Comparison of ENCODE assay signal across 18 cellular contexts in the genomic region with DNA sequence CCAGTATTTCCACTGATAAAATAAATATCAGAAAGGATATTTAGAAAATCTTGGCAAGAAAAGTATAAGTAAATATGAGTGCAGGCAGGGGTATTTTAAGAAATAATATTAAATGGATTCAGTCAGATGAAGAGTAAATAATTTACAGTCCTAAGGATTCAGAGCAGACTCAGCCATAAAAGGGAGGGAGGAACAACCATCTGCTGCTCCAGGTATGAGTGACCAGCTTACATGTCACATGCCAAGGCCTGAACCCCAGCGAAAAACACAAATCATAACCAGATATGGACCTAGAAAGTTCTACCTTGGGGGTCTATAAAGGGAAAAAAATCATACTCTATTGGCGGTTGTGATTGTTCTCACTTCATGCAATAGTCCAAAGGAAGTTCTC.
A peak's percentile ranks its signal among the peaks of the same experiment; 100 is the strongest.
DNase-seq lines count a peak whose midpoint lies in the region; ATAC-seq, FAIRE-seq and TF ChIP-seq lines count a peak whose summit lies in the region.
"Had no signal": no experiment of that assay in that cellular context is flagged by ENCODE, and none has a peak within 500 bp of the region (broad histone marks: within the 10 kb centered on the region; RNA-seq: fewer than 3 reads in every experiment).

No MANE protein-coding gene starts in this region.

- no peak for TF ChIP-seq CTCF in A549 (IDR thresholded peaks at IDR 0.05)
- TF ChIP-seq CTCF in prostate gland (IDR thresholded peaks at IDR 0.05), result no peak

- no peaks in the 10 kb centered on the region for H3K36me3 ChIP-seq in prostate gland
- H3K36me3 ChIP-seq: brain microvascular endothelial cell, transverse colon had no signal

- H3K4me1 ChIP-seq in A549, result peaks cover 19% of the 10 kb centered on the region; the same call in 1 of the 3 replicates
- no peaks in the 10 kb centered on the region for H3K4me1 ChIP-seq in prostate gland (replicated peaks)
- H3K4me1 ChIP-seq: transverse colon had no signal

- peak overlapping the region; percentile 33; the same call in 2 of the 3 replicates for H3K4me2 ChIP-seq in A549

- POLR2A ChIA-PET in A549 (lab: Yijun Ruan, JAX), result no interaction called here

- no peak for TF ChIP-seq EP300 in A549 (IDR thresholded peaks at IDR 0.05)

- ATAC-seq in A549, result no peak
- ATAC-seq in GM18909 (IDR thresholded peaks at IDR 0.05; ENCODE audit: poor library complexity, unreplicated experiment), result peak; percentile 67
- peak; percentile 39 for ATAC-seq in HG03442 (IDR thresholded peaks at IDR 0.05; ENCODE audit: unreplicated experiment)
- ATAC-seq in GM19035 (IDR thresholded peaks at IDR 0.05; ENCODE audit: unreplicated experiment), result no peak
- ATAC-seq in GM21825 (IDR thresholded peaks at IDR 0.05; ENCODE audit: unreplicated experiment), result no peak
- ATAC-seq: left cardiac atrium; stimulated activated memory B cell treated with anti-CD40 and anti-IgM and Interleukin-4, amounts not matched to agents 10 μg/mL and 1 μg/mL and 100 μg/mL, for 72 hours had no signal

- TF ChIP-seq POLR2A in A549 (IDR thresholded peaks at IDR 0.05; ENCODE audit: low read length), result no peak
- no peak for TF ChIP-seq POLR2A in prostate gland (IDR thresholded peaks at IDR 0.05)

- H3K27me3 ChIP-seq in prostate gland (replicated peaks; ENCODE audit: insufficient read depth), result no peaks in the 10 kb centered on the region
- H3K27me3 ChIP-seq: brain microvascular endothelial cell, transverse colon had no signal

- intact Hi-C loops in prostate gland (cut with DNase I), result loop anchor here (10.0 kb wide), 1 partner anchor 47 kb away; no protein-coding TSS in a partner anchor

- FAIRE-seq in A549 (lab: Jason Lieb, UNC), result peak; percentile 68
- FAIRE-seq: GM12892, small intestine had no signal

- H3K9me3 ChIP-seq in A549 (no peaks in the 10 kb centered on the region), prostate gland (no peaks in the 10 kb centered on the region)
- H3K9me3 ChIP-seq: transverse colon had no signal

- 36% methylated on average over 2 of the region's 2 CpGs for WGBS in A549 (ENCODE audit: missing lambda C conversion rate)
- WGBS in prostate gland, result 21% methylated on average over 2 of the region's 2 CpGs

- H3K4me3 ChIP-seq in A549 (no peak overlapping the region), prostate gland (no peak overlapping the region)
- H3K4me3 ChIP-seq: dorsolateral prefrontal cortex, transverse colon had no signal

- H3K27ac ChIP-seq in A549, result no peak overlapping the region
- H3K27ac ChIP-seq in prostate gland, result peak overlapping the region in 1 of 2 donors; percentile 5
- H3K27ac ChIP-seq: brain microvascular endothelial cell, dorsolateral prefrontal cortex, transverse colon had no signal

- CTCF ChIA-PET in A549 (lab: Yijun Ruan, JAX), result interaction anchor here (0.6 kb wide), 1 partner anchor 266 kb away, joined by 3 read pairs; no protein-coding TSS in a partner anchor

- DNase-seq in A549 (ENCODE audit: low read depth in 1 of 2, low spot score in 1 of 2) (no peak), glomerular visceral epithelial cell (ENCODE audit: extremely low spot score) (peak; percentile 50), MV-4-11 (lab: John Stamatoyannopoulos, UW) (no peak), prostate gland (ENCODE audit: low spot score) (no peak)
- DNase-seq: activated CD4-positive, alpha-beta T cell treated with anti-CD3 and anti-CD28 coated beads for 48 hours; brain microvascular endothelial cell; CD8-positive, alpha-beta memory T cell; dorsolateral prefrontal cortex; GOT3; left cardiac atrium; small intestine; transverse colon had no signal

- no peak for TF ChIP-seq RAD21 in A549 (conservative IDR thresholded peaks at IDR 0.05 in 1 of 2, IDR thresholded peaks at IDR 0.05 in 1 of 2)

TF ChIP-seq in A549, 52 proteins besides CTCF, POLR2A, EP300 and RAD21:
- TF ChIP-seq, protein P1, sequence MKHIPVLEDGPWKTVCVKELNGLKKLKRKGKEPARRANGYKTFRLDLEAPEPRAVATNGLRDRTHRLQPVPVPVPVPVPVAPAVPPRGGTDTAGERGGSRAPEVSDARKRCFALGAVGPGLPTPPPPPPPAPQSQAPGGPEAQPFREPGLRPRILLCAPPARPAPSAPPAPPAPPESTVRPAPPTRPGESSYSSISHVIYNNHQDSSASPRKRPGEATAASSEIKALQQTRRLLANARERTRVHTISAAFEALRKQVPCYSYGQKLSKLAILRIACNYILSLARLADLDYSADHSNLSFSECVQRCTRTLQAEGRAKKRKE (CRISPR knock-in tag; IDR thresholded peaks at IDR 0.05; ENCODE audit: low read depth), result no peak
- TF ChIP-seq JUN (IDR thresholded peaks at IDR 0.05), result no peak
- no peak for TF ChIP-seq EHF (CRISPR knock-in tag; IDR thresholded peaks at IDR 0.05)
- TF ChIP-seq, protein P2, sequence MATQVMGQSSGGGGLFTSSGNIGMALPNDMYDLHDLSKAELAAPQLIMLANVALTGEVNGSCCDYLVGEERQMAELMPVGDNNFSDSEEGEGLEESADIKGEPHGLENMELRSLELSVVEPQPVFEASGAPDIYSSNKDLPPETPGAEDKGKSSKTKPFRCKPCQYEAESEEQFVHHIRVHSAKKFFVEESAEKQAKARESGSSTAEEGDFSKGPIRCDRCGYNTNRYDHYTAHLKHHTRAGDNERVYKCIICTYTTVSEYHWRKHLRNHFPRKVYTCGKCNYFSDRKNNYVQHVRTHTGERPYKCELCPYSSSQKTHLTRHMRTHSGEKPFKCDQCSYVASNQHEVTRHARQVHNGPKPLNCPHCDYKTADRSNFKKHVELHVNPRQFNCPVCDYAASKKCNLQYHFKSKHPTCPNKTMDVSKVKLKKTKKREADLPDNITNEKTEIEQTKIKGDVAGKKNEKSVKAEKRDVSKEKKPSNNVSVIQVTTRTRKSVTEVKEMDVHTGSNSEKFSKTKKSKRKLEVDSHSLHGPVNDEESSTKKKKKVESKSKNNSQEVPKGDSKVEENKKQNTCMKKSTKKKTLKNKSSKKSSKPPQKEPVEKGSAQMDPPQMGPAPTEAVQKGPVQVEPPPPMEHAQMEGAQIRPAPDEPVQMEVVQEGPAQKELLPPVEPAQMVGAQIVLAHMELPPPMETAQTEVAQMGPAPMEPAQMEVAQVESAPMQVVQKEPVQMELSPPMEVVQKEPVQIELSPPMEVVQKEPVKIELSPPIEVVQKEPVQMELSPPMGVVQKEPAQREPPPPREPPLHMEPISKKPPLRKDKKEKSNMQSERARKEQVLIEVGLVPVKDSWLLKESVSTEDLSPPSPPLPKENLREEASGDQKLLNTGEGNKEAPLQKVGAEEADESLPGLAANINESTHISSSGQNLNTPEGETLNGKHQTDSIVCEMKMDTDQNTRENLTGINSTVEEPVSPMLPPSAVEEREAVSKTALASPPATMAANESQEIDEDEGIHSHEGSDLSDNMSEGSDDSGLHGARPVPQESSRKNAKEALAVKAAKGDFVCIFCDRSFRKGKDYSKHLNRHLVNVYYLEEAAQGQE (IDR thresholded peaks at IDR 0.05), result no peak
- TF ChIP-seq, protein P3, sequence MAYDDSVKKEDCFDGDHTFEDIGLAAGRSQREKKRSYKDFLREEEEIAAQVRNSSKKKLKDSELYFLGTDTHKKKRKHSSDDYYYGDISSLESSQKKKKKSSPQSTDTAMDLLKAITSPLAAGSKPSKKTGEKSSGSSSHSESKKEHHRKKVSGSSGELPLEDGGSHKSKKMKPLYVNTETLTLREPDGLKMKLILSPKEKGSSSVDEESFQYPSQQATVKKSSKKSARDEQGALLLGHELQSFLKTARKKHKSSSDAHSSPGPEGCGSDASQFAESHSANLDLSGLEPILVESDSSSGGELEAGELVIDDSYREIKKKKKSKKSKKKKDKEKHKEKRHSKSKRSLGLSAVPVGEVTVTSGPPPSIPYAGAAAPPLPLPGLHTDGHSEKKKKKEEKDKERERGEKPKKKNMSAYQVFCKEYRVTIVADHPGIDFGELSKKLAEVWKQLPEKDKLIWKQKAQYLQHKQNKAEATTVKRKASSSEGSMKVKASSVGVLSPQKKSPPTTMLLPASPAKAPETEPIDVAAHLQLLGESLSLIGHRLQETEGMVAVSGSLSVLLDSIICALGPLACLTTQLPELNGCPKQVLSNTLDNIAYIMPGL (CRISPR knock-in tag; IDR thresholded peaks at IDR 0.05; ENCODE audit: borderline replicate concordance), result no peak
- no peak for TF ChIP-seq RNF2 (IDR thresholded peaks at IDR 0.05; ENCODE audit: borderline replicate concordance, low read depth)
- TF ChIP-seq CBX8 (IDR thresholded peaks at IDR 0.05), result no peak
- TF ChIP-seq HDAC2 (IDR thresholded peaks at IDR 0.05), result no peak
- TF ChIP-seq RARB (CRISPR knock-in tag; IDR thresholded peaks at IDR 0.05), result no peak
- TF ChIP-seq, protein P4, sequence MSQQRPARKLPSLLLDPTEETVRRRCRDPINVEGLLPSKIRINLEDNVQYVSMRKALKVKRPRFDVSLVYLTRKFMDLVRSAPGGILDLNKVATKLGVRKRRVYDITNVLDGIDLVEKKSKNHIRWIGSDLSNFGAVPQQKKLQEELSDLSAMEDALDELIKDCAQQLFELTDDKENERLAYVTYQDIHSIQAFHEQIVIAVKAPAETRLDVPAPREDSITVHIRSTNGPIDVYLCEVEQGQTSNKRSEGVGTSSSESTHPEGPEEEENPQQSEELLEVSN (IDR thresholded peaks at IDR 0.05; ENCODE audit: borderline replicate concordance, low read depth), result no peak
- TF ChIP-seq JUNB (IDR thresholded peaks at IDR 0.05), result no peak
- TF ChIP-seq MYC (IDR thresholded peaks at IDR 0.05; ENCODE audit: borderline replicate concordance, low read length), result no peak

Comparison
In these comparisons a context has a peak if more than half of its experiments do, and no peak if none do; other contexts are left out.
1. ATAC-seq: peak in GM18909 (single experiment) and HG03442 (single experiment); none in A549 (0 of 2), GM19035 (single experiment) and GM21825 (single experiment).